Comparison of ENCODE assay signal across 10 cellular contexts in genomic region chr2:203656522-203657287, GRCh38. TPM values are rescaled to one million over a fixed set of nuclear protein-coding genes. Genes with fewer than 3 reads are reported as not detected.
DNase-seq lines count a peak whose midpoint lies in the region; ATAC-seq and FAIRE-seq lines count a peak whose summit lies in the region.
"Had no signal": no experiment of that assay in that cellular context is flagged by ENCODE, and none has a peak within 500 bp of the region (broad histone marks: within the 10 kb centered on the region; RNA-seq: fewer than 3 reads in every experiment).

No MANE protein-coding gene starts in this region.

- no peaks in the 10 kb centered on the region for H3K36me3 ChIP-seq in mesendoderm (ENCODE audit: control insufficient read depth, insufficient read depth, low read length)

- H3K27ac ChIP-seq in mesendoderm (ENCODE audit: low read depth, low read length): no peak overlapping the region

- no peak overlapping the region for H3K4me3 Mint-ChIP-seq in stimulated activated naive CD8-positive, alpha-beta T cell treated with anti-CD3 and anti-CD28 coated beads, Interleukin-15, Interleukin-2, amounts not matched to agents 100 ng/mL and 50 ng/mL, for 24 hours
- H3K4me3 Mint-ChIP-seq in naive thymus-derived CD8-positive, alpha-beta T cell: no peak overlapping the region
- H3K4me3 Mint-ChIP-seq: HFFc6 had no signal

- no peak overlapping the region for H3K18ac ChIP-seq in mesendoderm (ENCODE audit: low read length)

- no peak overlapping the region for H2AK5ac ChIP-seq in mesendoderm (ENCODE audit: low read length)

- H3K9me3 Mint-ChIP-seq in stimulated activated naive CD8-positive, alpha-beta T cell treated with anti-CD3 and anti-CD28 coated beads, Interleukin-15, Interleukin-2, amounts not matched to agents 100 ng/mL and 50 ng/mL, for 24 hours: no peaks in the 10 kb centered on the region
- no peaks in the 10 kb centered on the region for H3K9me3 Mint-ChIP-seq in naive thymus-derived CD8-positive, alpha-beta T cell
- H3K9me3 Mint-ChIP-seq: HFFc6 had no signal

- DNase-seq in stimulated activated naive CD8-positive, alpha-beta T cell treated with anti-CD3 and anti-CD28 coated beads, Interleukin-15, Interleukin-2, amounts not matched to agents 100 U/mL and 50 U/mL, for 24 hours: no peak
- DNase-seq in mesendoderm (peak; percentile 48), NCI-H345 (lab: John Stamatoyannopoulos, UW) (no peak)
- DNase-seq in activated CD8-positive, alpha-beta memory T cell treated with anti-CD3 and anti-CD28 coated beads for 24 hours: no peak
- no peak for DNase-seq in naive thymus-derived CD8-positive, alpha-beta T cell
- DNase-seq: HFFc6, NCI-H2171 had no signal

- H3K4ac ChIP-seq in mesendoderm (ENCODE audit: low read depth, low read length): no peak overlapping the region

- H4K5ac ChIP-seq in mesendoderm (ENCODE audit: low read length): no peak overlapping the region

- no peak for ATAC-seq in stimulated activated naive CD8-positive, alpha-beta T cell treated with anti-CD3 and anti-CD28 coated beads, Interleukin-15, Interleukin-2, amounts not matched to agents 100 U/mL and 50 U/mL, for 24 hours
- no peak for ATAC-seq in naive thymus-derived CD8-positive, alpha-beta T cell
- no peak for ATAC-seq in GM19452 (IDR thresholded peaks at IDR 0.05; ENCODE audit: unreplicated experiment)

- H3K4me3 ChIP-seq in mesendoderm (ENCODE audit: low read length): no peak overlapping the region

- H2BK15ac ChIP-seq in mesendoderm (replicated peaks; ENCODE audit: low read depth): no peak overlapping the region

- no peaks in the 10 kb centered on the region for H3K27me3 ChIP-seq in mesendoderm (ENCODE audit: insufficient read depth, low read length, poor library complexity)

- no peak overlapping the region for H3K56ac ChIP-seq in mesendoderm (ENCODE audit: low read length)

- no peaks in the 10 kb centered on the region for H3K27me3 Mint-ChIP-seq in stimulated activated naive CD8-positive, alpha-beta T cell treated with anti-CD3 and anti-CD28 coated beads, Interleukin-15, Interleukin-2, amounts not matched to agents 100 ng/mL and 50 ng/mL, for 24 hours
- peaks cover 0 to 5% (median 0%) of the 10 kb centered on the region in 5 donors for H3K27me3 Mint-ChIP-seq in naive thymus-derived CD8-positive, alpha-beta T cell

- peak; percentile 58 for FAIRE-seq in colon (lab: Jason Lieb, UNC)

- H3K4me2 ChIP-seq in mesendoderm (ENCODE audit: low read length): no peak overlapping the region

- H3K4me1 Mint-ChIP-seq in stimulated activated naive CD8-positive, alpha-beta T cell treated with anti-CD3 and anti-CD28 coated beads, Interleukin-15, Interleukin-2, amounts not matched to agents 100 ng/mL and 50 ng/mL, for 24 hours (ENCODE audit: low read depth): peaks cover 47% of the 10 kb centered on the region
- peaks cover 20 to 46% (median 29%) of the 10 kb centered on the region in 4 donors for H3K4me1 Mint-ChIP-seq in naive thymus-derived CD8-positive, alpha-beta T cell

- H3K23ac ChIP-seq in mesendoderm (ENCODE audit: low read length): no peak overlapping the region

- H3K36me3 Mint-ChIP-seq in stimulated activated naive CD8-positive, alpha-beta T cell treated with anti-CD3 and anti-CD28 coated beads, Interleukin-15, Interleukin-2, amounts not matched to agents 100 ng/mL and 50 ng/mL, for 24 hours (ENCODE audit: low read depth): no peaks in the 10 kb centered on the region
- H3K36me3 Mint-ChIP-seq in naive thymus-derived CD8-positive, alpha-beta T cell: no peaks in the 10 kb centered on the region

- H3K79me2 ChIP-seq in mesendoderm (ENCODE audit: control insufficient read depth, insufficient read depth, low read length): no peaks in the 10 kb centered on the region

- WGBS in mesendoderm (ENCODE audit: extremely low coverage, insufficient coverage, low lambda C conversion rate): no CpG with 5 or more reads among the region's 10 CpGs

- H2BK120ac ChIP-seq in mesendoderm (ENCODE audit: low read depth, low read length): no peak overlapping the region

- no peak overlapping the region for H3K9ac ChIP-seq in mesendoderm (ENCODE audit: low read length)

- H4K8ac ChIP-seq in mesendoderm (ENCODE audit: low read depth, low read length): no peak overlapping the region

- H3K27ac Mint-ChIP-seq in stimulated activated naive CD8-positive, alpha-beta T cell treated with anti-CD3 and anti-CD28 coated beads, Interleukin-15, Interleukin-2, amounts not matched to agents 100 ng/mL and 50 ng/mL, for 24 hours: peak overlapping the region; percentile 12
- H3K27ac Mint-ChIP-seq in naive thymus-derived CD8-positive, alpha-beta T cell: peak overlapping the region in 1 of 10 donors; percentile 5
- H3K27ac Mint-ChIP-seq: HFFc6 had no signal

- POLR2A ChIA-PET in naive thymus-derived CD8-positive, alpha-beta T cell (lab: Charles Lee): no interaction called here

- H3K79me1 ChIP-seq in mesendoderm (ENCODE audit: low read length): no peaks in the 10 kb centered on the region

- H3K4me1 ChIP-seq in mesendoderm (ENCODE audit: control insufficient read depth, low read depth, low read length): peaks cover 5% of the 10 kb centered on the region

- no peak overlapping the region for H2BK5ac ChIP-seq in mesendoderm (ENCODE audit: low read length)

RNA-seq across cellular contexts. Expression of gene CD28, which starts 49.7 kb away (rescaled TPM):
- polyA plus RNA-seq in mesendoderm (2013, experiment 1 of 2): not detected
- polyA plus RNA-seq in mesendoderm (2013, experiment 2 of 2): not detected
- total RNA-seq in naive thymus-derived CD8-positive, alpha-beta T cell: 100 to 1,000 TPM; 128 to 133 TPM
- 10 to 100 TPM; 15.8 to 32.0 (median 29.3) TPM for polyA plus RNA-seq in naive thymus-derived CD8-positive, alpha-beta T cell
- total RNA-seq: HFFc6 had no signal
